9 cellular contexts compared by ENCODE assay signal in genomic region chr7:74256446-74257408, GRCh38. TPM values are rescaled to one million over a fixed set of nuclear protein-coding genes. Genes with fewer than 3 reads are reported as not detected.
DNase-seq lines count a peak whose midpoint lies in the region; ATAC-seq and TF ChIP-seq lines count a peak whose summit lies in the region.
"Had no signal": no experiment of that assay in that cellular context is flagged by ENCODE, and none has a peak within 500 bp of the region (broad histone marks: within the 10 kb centered on the region; RNA-seq: fewer than 3 reads in every experiment).

No MANE protein-coding gene starts in this region.

- peaks cover 29% of the 10 kb centered on the region for H3K4me1 Mint-ChIP-seq in activated CD8-positive, alpha-beta memory T cell treated with anti-CD3 and anti-CD28 coated beads, Interleukin-2, amount 10 ng/mL, durations not matched to agents 7 days and 5 days
- H3K4me1 Mint-ChIP-seq in activated B cell treated with CpG ODN at 0.5 μM for 24 hours: peaks cover 43% of the 10 kb centered on the region
- peaks cover 39% of the 10 kb centered on the region for H3K4me1 Mint-ChIP-seq in stimulated activated naive CD8-positive, alpha-beta T cell treated with anti-CD3 and anti-CD28 coated beads, Interleukin-15, amount 100 ng/mL, for 72 hours

- peaks cover 2% of the 10 kb centered on the region for H3K27me3 Mint-ChIP-seq in activated CD8-positive, alpha-beta memory T cell treated with anti-CD3 and anti-CD28 coated beads, Interleukin-2, amount 10 ng/mL, durations not matched to agents 7 days and 5 days
- H3K27me3 Mint-ChIP-seq in activated B cell treated with CpG ODN at 0.5 μM for 24 hours: no peaks in the 10 kb centered on the region
- no peaks in the 10 kb centered on the region for H3K27me3 Mint-ChIP-seq in stimulated activated naive CD8-positive, alpha-beta T cell treated with anti-CD3 and anti-CD28 coated beads, Interleukin-15, amount 100 ng/mL, for 72 hours

- intact Hi-C loops in activated B cell treated with CpG ODN at 0.5 μM for 24 hours (cut with micrococcal nuclease): no loop called here

- peaks cover 6% of the 10 kb centered on the region for H3K36me3 Mint-ChIP-seq in activated CD8-positive, alpha-beta memory T cell treated with anti-CD3 and anti-CD28 coated beads, Interleukin-2, amount 10 ng/mL, durations not matched to agents 7 days and 5 days
- H3K36me3 Mint-ChIP-seq in activated B cell treated with CpG ODN at 0.5 μM for 24 hours (ENCODE audit: low read depth): peaks cover 12% of the 10 kb centered on the region

- H3K27ac Mint-ChIP-seq in activated CD8-positive, alpha-beta memory T cell treated with anti-CD3 and anti-CD28 coated beads, Interleukin-2, amount 10 ng/mL, durations not matched to agents 7 days and 5 days: peak overlapping the region; percentile 35
- no peak overlapping the region for H3K27ac Mint-ChIP-seq in activated B cell treated with CpG ODN at 0.5 μM for 24 hours
- peak overlapping the region; percentile 48 to 72 for H3K27ac Mint-ChIP-seq in stimulated activated naive CD8-positive, alpha-beta T cell treated with anti-CD3 and anti-CD28 coated beads, Interleukin-15, amount 100 ng/mL, for 72 hours

- TF ChIP-seq CTCF in activated B cell treated with CpG ODN at 0.5 μM for 24 hours (IDR thresholded peaks at IDR 0.05) (no peak), fibroblast of villous mesenchyme (IDR thresholded peaks at IDR 0.05; ENCODE audit: insufficient read depth, low read depth, low read length) (no peak)

- H3K4me3 Mint-ChIP-seq in activated CD8-positive, alpha-beta memory T cell treated with anti-CD3 and anti-CD28 coated beads, Interleukin-2, amount 10 ng/mL, durations not matched to agents 7 days and 5 days: no peak overlapping the region
- H3K4me3 Mint-ChIP-seq in activated B cell treated with CpG ODN at 0.5 μM for 24 hours: peak overlapping the region; percentile 37
- peak overlapping the region; percentile 17 to 43 for H3K4me3 Mint-ChIP-seq in stimulated activated naive CD8-positive, alpha-beta T cell treated with anti-CD3 and anti-CD28 coated beads, Interleukin-15, amount 100 ng/mL, for 72 hours

- CTCF ChIA-PET in activated CD8-positive, alpha-beta memory T cell treated with anti-CD3 and anti-CD28 coated beads, Interleukin-2, amount 10 ng/mL, durations not matched to agents 7 days and 5 days (lab: Charles Lee): interaction anchor here (1.2 to 2.4 kb wide), 4 partner anchors 12 to 144 kb away, joined by 3 to 13 read pairs (median 5); no protein-coding TSS in a partner anchor
- CTCF ChIA-PET in activated B cell treated with CpG ODN at 0.5 μM for 24 hours (lab: Charles Lee): interaction anchor here (1.3 kb wide), 1 partner anchor 50 kb away, joined by 4 read pairs; no protein-coding TSS in a partner anchor

- H3K4me3 ChIP-seq in fibroblast of villous mesenchyme (ENCODE audit: low read depth, low read length): no peak overlapping the region

- POLR2A ChIA-PET in activated B cell treated with CpG ODN at 0.5 μM for 24 hours (lab: Charles Lee): interaction anchor here (0.6 to 4.9 kb wide), 7 partner anchors 13 to 47 kb away, joined by 3 to 24 read pairs (median 6); partner anchors contain the start of gene LAT2

- no peaks in the 10 kb centered on the region for H3K9me3 Mint-ChIP-seq in activated CD8-positive, alpha-beta memory T cell treated with anti-CD3 and anti-CD28 coated beads, Interleukin-2, amount 10 ng/mL, durations not matched to agents 7 days and 5 days (ENCODE audit: low read depth)
- no peaks in the 10 kb centered on the region for H3K9me3 Mint-ChIP-seq in activated B cell treated with CpG ODN at 0.5 μM for 24 hours
- no peaks in the 10 kb centered on the region for H3K9me3 Mint-ChIP-seq in stimulated activated naive CD8-positive, alpha-beta T cell treated with anti-CD3 and anti-CD28 coated beads, Interleukin-15, amount 100 ng/mL, for 72 hours

- ATAC-seq in activated CD8-positive, alpha-beta memory T cell treated with anti-CD3 and anti-CD28 coated beads, Interleukin-2, amount 10 ng/mL, durations not matched to agents 7 days and 5 days: no peak
- ATAC-seq in activated B cell treated with CpG ODN at 0.5 μM for 24 hours (ENCODE audit: low read depth): no peak
- no peak for ATAC-seq in stimulated activated naive CD8-positive, alpha-beta T cell treated with anti-CD3 and anti-CD28 coated beads, Interleukin-15, amount 100 ng/mL, for 72 hours

- DNase-seq in activated CD8-positive, alpha-beta memory T cell treated with anti-CD3 and anti-CD28 coated beads, Interleukin-2, amount 10 ng/mL, durations not matched to agents 7 days and 5 days: no peak
- no peak for DNase-seq in activated CD8-positive, alpha-beta memory T cell treated with anti-CD3 and anti-CD28 coated beads, Interleukin-2, amount 50 U/mL, for 48 hours
- no peak for DNase-seq in activated B cell treated with CpG ODN at 0.5 μM for 24 hours
- peak; percentile 96 for DNase-seq in fibroblast of villous mesenchyme (ENCODE audit: low read depth)
- DNase-seq in stimulated activated naive CD8-positive, alpha-beta T cell treated with anti-CD3 and anti-CD28 coated beads, Interleukin-15, amount 100 ng/mL, for 72 hours: no peak
- DNase-seq in NCI-H1436 (lab: John Stamatoyannopoulos, UW): no peak
- no peak for DNase-seq in cerebellum (ENCODE audit: low spot score)
- no peak for DNase-seq in pons (ENCODE audit: low spot score)
- DNase-seq: NCI-H1105 had no signal

RNA-seq across cellular contexts. Expression of gene RFC2, which starts 2.5 kb away (rescaled TPM):
- 10 to 100 TPM; 70.5 to 76.8 TPM for total RNA-seq in activated CD8-positive, alpha-beta memory T cell treated with anti-CD3 and anti-CD28 coated beads, Interleukin-2, amount 10 ng/mL, durations not matched to agents 7 days and 5 days
- total RNA-seq in activated B cell treated with CpG ODN at 0.5 μM for 24 hours (44.0 and 45.8 TPM in 2 replicates), fibroblast of villous mesenchyme (18.4 and 22.0 TPM in 2 replicates), cerebellum (22.1 TPM)

RNA-seq across cellular contexts. Expression of gene CLIP2, which starts 32.5 kb away (rescaled TPM):
- 1 to 10 TPM; 1.9 to 4.6 TPM for total RNA-seq in activated CD8-positive, alpha-beta memory T cell treated with anti-CD3 and anti-CD28 coated beads, Interleukin-2, amount 10 ng/mL, durations not matched to agents 7 days and 5 days
- total RNA-seq in activated B cell treated with CpG ODN at 0.5 μM for 24 hours (60.4 and 61.7 TPM in 2 replicates), fibroblast of villous mesenchyme (55.7 and 61.8 TPM in 2 replicates), cerebellum (118 TPM)

RNA-seq across cellular contexts. Expression of gene LAT2, which starts 46.9 kb away (rescaled TPM):
- 10 to 100 TPM; 15.3 to 17.6 TPM for total RNA-seq in activated CD8-positive, alpha-beta memory T cell treated with anti-CD3 and anti-CD28 coated beads, Interleukin-2, amount 10 ng/mL, durations not matched to agents 7 days and 5 days
- total RNA-seq in activated B cell treated with CpG ODN at 0.5 μM for 24 hours (291 and 329 TPM in 2 replicates), fibroblast of villous mesenchyme (0.32 and 1.3 TPM in 2 replicates), cerebellum (2.5 TPM)

Comparison
In these comparisons a context has a peak if more than half of its experiments do, and no peak if none do; other contexts are left out.
1. RNA of gene CLIP2, which starts 32.5 kb away (total RNA-seq): 118 TPM in cerebellum (single experiment), 60.4 to 61.7 TPM in activated B cell treated with CpG ODN at 0.5 μM for 24 hours and 55.7 to 61.8 TPM in fibroblast of villous mesenchyme; 1.9 to 4.6 TPM in activated CD8-positive, alpha-beta memory T cell treated with anti-CD3 and anti-CD28 coated beads, Interleukin-2, amount 10 ng/mL, durations not matched to agents 7 days and 5 days; every median in the first group is over 10 times any median in the second.
2. RNA of gene LAT2, which starts 46.9 kb away (total RNA-seq): 291 to 329 TPM in activated B cell treated with CpG ODN at 0.5 μM for 24 hours; 15.3 to 17.6 TPM in activated CD8-positive, alpha-beta memory T cell treated with anti-CD3 and anti-CD28 coated beads, Interleukin-2, amount 10 ng/mL, durations not matched to agents 7 days and 5 days, 2.5 TPM in cerebellum (single experiment) and 0.32 to 1.3 TPM in fibroblast of villous mesenchyme; every median in the first group is over 10 times any median in the second.